9 cellular contexts compared by ENCODE assay signal in genomic region chr1:230270185-230270939, GRCh38.
DNase-seq lines count a peak whose midpoint lies in the region; ATAC-seq and TF ChIP-seq lines count a peak whose summit lies in the region.
"Had no signal": no experiment of that assay in that cellular context is flagged by ENCODE, and none has a peak within 500 bp of the region (broad histone marks: within the 10 kb centered on the region; RNA-seq: fewer than 3 reads in every experiment).

No MANE protein-coding gene starts in this region.

- no peak for TF ChIP-seq CTCF in neural progenitor cell (IDR thresholded peaks at IDR 0.05)

- intact Hi-C loops in activated T-helper 1 cell treated with anti-CD3 and anti-CD28 coated beads, Interleukin-12 subunit alpha, Interleukin-12 subunit beta, Interleukin-2, Interleukin-4 antibody, amounts not matched to agents 30 ng/mL and 10 ng/mL and 1 ng/mL, durations not matched to agents 14 hours and 24 hours and 36 hours (cut with micrococcal nuclease) = loop anchor here (1.0 to 5.0 kb wide), 5 partner anchors 19 to 608 kb away; no protein-coding TSS in a partner anchor

- no peak overlapping the region for H3K4me3 Mint-ChIP-seq in activated T-helper 1 cell treated with anti-CD3 and anti-CD28 coated beads, Interleukin-12 subunit alpha, Interleukin-12 subunit beta, Interleukin-2, Interleukin-4 antibody, amounts not matched to agents 30 ng/mL and 10 ng/mL and 1 ng/mL, durations not matched to agents 14 hours and 24 hours and 36 hours
- no peak overlapping the region for H3K4me3 Mint-ChIP-seq in neural progenitor cell
- H3K4me3 Mint-ChIP-seq: neural crest cell had no signal

- no peaks in the 10 kb centered on the region for H3K9me3 Mint-ChIP-seq in activated T-helper 1 cell treated with anti-CD3 and anti-CD28 coated beads, Interleukin-12 subunit alpha, Interleukin-12 subunit beta, Interleukin-2, Interleukin-4 antibody, amounts not matched to agents 30 ng/mL and 10 ng/mL and 1 ng/mL, durations not matched to agents 14 hours and 24 hours and 36 hours
- no peaks in the 10 kb centered on the region for H3K9me3 Mint-ChIP-seq in neural progenitor cell
- H3K9me3 Mint-ChIP-seq: neural crest cell had no signal

- peaks cover 11% of the 10 kb centered on the region for H3F3A ChIP-seq in neural progenitor cell (ENCODE audit: low read depth)

- H3K4me3 ChIP-seq in ACC112 (ENCODE audit: low read depth, low read length) (no peak overlapping the region), neural progenitor cell (no peak overlapping the region)
- H3K4me3 ChIP-seq in Jurkat, Clone E6-1 (ENCODE audit: low read length) = peak overlapping the region; percentile 21

- H3K9me3 ChIP-seq in neural progenitor cell (ENCODE audit: low read depth) = no peaks in the 10 kb centered on the region

- H3K36me3 ChIP-seq in ACC112 (ENCODE audit: insufficient read depth, low read length) = peaks cover 5% of the 10 kb centered on the region; the same call in 1 of the 2 replicates
- peaks cover 7% of the 10 kb centered on the region for H3K36me3 ChIP-seq in neural progenitor cell

- ATAC-seq in GM19043 (IDR thresholded peaks at IDR 0.05; ENCODE audit: low read depth, unreplicated experiment) = peak; percentile 70

- H3K27me3 ChIP-seq in ACC112 (ENCODE audit: insufficient read depth, low read length) (no peaks in the 10 kb centered on the region), neural progenitor cell (no peaks in the 10 kb centered on the region)

- no peaks in the 10 kb centered on the region for H3K27me3 Mint-ChIP-seq in activated T-helper 1 cell treated with anti-CD3 and anti-CD28 coated beads, Interleukin-12 subunit alpha, Interleukin-12 subunit beta, Interleukin-2, Interleukin-4 antibody, amounts not matched to agents 30 ng/mL and 10 ng/mL and 1 ng/mL, durations not matched to agents 14 hours and 24 hours and 36 hours (ENCODE audit: insufficient read depth)
- no peaks in the 10 kb centered on the region for H3K27me3 Mint-ChIP-seq in neural progenitor cell (ENCODE audit: insufficient read depth, low read depth)

- peaks cover 28% of the 10 kb centered on the region for H3K4me1 Mint-ChIP-seq in activated T-helper 1 cell treated with anti-CD3 and anti-CD28 coated beads, Interleukin-12 subunit alpha, Interleukin-12 subunit beta, Interleukin-2, Interleukin-4 antibody, amounts not matched to agents 30 ng/mL and 10 ng/mL and 1 ng/mL, durations not matched to agents 14 hours and 24 hours and 36 hours (ENCODE audit: low read depth)
- peaks cover 3% of the 10 kb centered on the region for H3K4me1 Mint-ChIP-seq in neural progenitor cell

- H3K36me3 Mint-ChIP-seq in activated T-helper 1 cell treated with anti-CD3 and anti-CD28 coated beads, Interleukin-12 subunit alpha, Interleukin-12 subunit beta, Interleukin-2, Interleukin-4 antibody, amounts not matched to agents 30 ng/mL and 10 ng/mL and 1 ng/mL, durations not matched to agents 14 hours and 24 hours and 36 hours (ENCODE audit: low read depth) = peaks cover 23% of the 10 kb centered on the region
- peaks cover 9% of the 10 kb centered on the region for H3K36me3 Mint-ChIP-seq in neural progenitor cell

- H2AFZ ChIP-seq in ACC112 (ENCODE audit: low read length, unreplicated experiment) (no peak overlapping the region), neural progenitor cell (replicated peaks) (no peak overlapping the region)

- no peaks in the 10 kb centered on the region for H3K79me2 ChIP-seq in ACC112 (ENCODE audit: control insufficient read depth, insufficient read depth, low read length, unreplicated experiment)
- H3K79me2 ChIP-seq in neural progenitor cell (ENCODE audit: low read depth) = no peaks in the 10 kb centered on the region

- peak overlapping the region; percentile 89 for H3K27ac Mint-ChIP-seq in activated T-helper 1 cell treated with anti-CD3 and anti-CD28 coated beads, Interleukin-12 subunit alpha, Interleukin-12 subunit beta, Interleukin-2, Interleukin-4 antibody, amounts not matched to agents 30 ng/mL and 10 ng/mL and 1 ng/mL, durations not matched to agents 14 hours and 24 hours and 36 hours
- H3K27ac Mint-ChIP-seq in neural progenitor cell = peak overlapping the region; percentile 36

- H3K4me1 ChIP-seq in ACC112 (ENCODE audit: control insufficient read depth, insufficient read depth, low read length, unreplicated experiment) (peaks cover 5% of the 10 kb centered on the region), neural progenitor cell (no peaks in the 10 kb centered on the region)

- H3K27ac ChIP-seq in ACC112 (ENCODE audit: low read depth, low read length) (peak overlapping the region; percentile 60), neural progenitor cell (no peak overlapping the region), substantia nigra (ENCODE audit: low read depth, low read length, poor library complexity, severe bottlenecking) (no peak overlapping the region)

- H3K9ac ChIP-seq in neural progenitor cell = no peak overlapping the region

- DNase-seq in Jurkat, Clone E6-1 (ENCODE audit: low read depth, low spot score) = peak; percentile 88
- no peak for DNase-seq in activated T-helper 1 cell treated with anti-CD3 and anti-CD28 coated beads, Interleukin-12 subunit alpha, Interleukin-12 subunit beta, Interleukin-2, Interleukin-4 antibody, amounts not matched to agents 30 ng/mL and 10 ng/mL and 1 ng/mL, durations not matched to agents 14 hours and 24 hours and 36 hours (ENCODE audit: low spot score)
- no peak for DNase-seq in neural progenitor cell (ENCODE audit: low spot score)
- DNase-seq in DMS 273 treated with DMSO at 0.1 percent for 48 hours (lab: John Stamatoyannopoulos, UW) = no peak
- no peak for DNase-seq in retina
- DNase-seq in substantia nigra (lab: John Stamatoyannopoulos, UW) = no peak

- H4K20me1 ChIP-seq in neural progenitor cell (ENCODE audit: low read depth) = no peaks in the 10 kb centered on the region

- H3K4me2 ChIP-seq in neural progenitor cell = no peak overlapping the region
